ENCODE assay signal across 26 cellular contexts in genomic region chr3:115644391-115644790, GRCh38. TPM values are rescaled to one million over a fixed set of nuclear protein-coding genes. Genes with fewer than 3 reads are reported as not detected.
"Had no signal": no experiment of that assay in that cellular context is flagged by ENCODE, and none has a peak within 500 bp of the region (broad histone marks: within the 10 kb centered on the region; RNA-seq: fewer than 3 reads in every experiment).

No MANE protein-coding gene starts in this region.

- H3K9ac ChIP-seq: neural progenitor cell had no signal

- H3K36me3 Mint-ChIP-seq: activated naive CD8-positive, alpha-beta T cell; naive thymus-derived CD4-positive, alpha-beta T cell had no signal

- H3K9me3 ChIP-seq: gastroesophageal sphincter, heart left ventricle, mucosa of descending colon, ovary, psoas muscle, transverse colon, uterus had no signal

- H2AFZ ChIP-seq: neural progenitor cell had no signal

- H3K4me2 ChIP-seq: neural progenitor cell had no signal

- H3K27ac Mint-ChIP-seq: activated B cell treated with CpG ODN at 0.5 μM for 24 hours; activated CD4-positive, alpha-beta memory T cell treated with anti-CD3 and anti-CD28 coated beads for 36 hours; activated naive CD8-positive, alpha-beta T cell; naive thymus-derived CD4-positive, alpha-beta T cell; neural progenitor cell; stimulated activated naive CD8-positive, alpha-beta T cell treated with anti-CD3 and anti-CD28 coated beads, Interleukin-15, Interleukin-2, amounts not matched to agents 100 ng/mL and 50 ng/mL, for 24 hours had no signal

- H3K4me1 Mint-ChIP-seq: naive thymus-derived CD4-positive, alpha-beta T cell had no signal

- H3K36me3 ChIP-seq: brain microvascular endothelial cell, gastroesophageal sphincter, heart left ventricle, neural progenitor cell, ovary, transverse colon, uterus had no signal

- H3K27me3 ChIP-seq: brain microvascular endothelial cell, gastroesophageal sphincter, heart left ventricle, neural progenitor cell, ovary, transverse colon, uterus had no signal

- H3K27me3 Mint-ChIP-seq: activated B cell treated with CpG ODN at 0.5 μM for 24 hours had no signal

- H3K9me3 Mint-ChIP-seq: activated B cell treated with CpG ODN at 0.5 μM for 24 hours; activated CD4-positive, alpha-beta memory T cell treated with anti-CD3 and anti-CD28 coated beads for 36 hours; stimulated activated naive CD8-positive, alpha-beta T cell treated with anti-CD3 and anti-CD28 coated beads, Interleukin-15, Interleukin-2, amounts not matched to agents 100 ng/mL and 50 ng/mL, for 24 hours had no signal

- H3K27ac ChIP-seq: brain microvascular endothelial cell, coronary artery, gastroesophageal sphincter, heart left ventricle, neural progenitor cell, ovary, psoas muscle, skin epidermis, transverse colon, uterus had no signal

- DNase-seq: activated B cell treated with CpG ODN at 0.5 μM for 24 hours; activated CD4-positive, alpha-beta memory T cell treated with anti-CD3 and anti-CD28 coated beads for 36 hours; activated CD4-positive, alpha-beta T cell treated with anti-CD3 and anti-CD28 coated beads for 4 hours; activated T-cell treated with anti-CD3 and anti-CD28 coated beads for 4 hours; brain microvascular endothelial cell; central memory CD4-positive, alpha-beta T cell; erythroblast; heart left ventricle; kidney; left ventricle myocardium superior; mucosa of descending colon; naive thymus-derived CD4-positive, alpha-beta T cell; ovary; psoas muscle; right cardiac atrium; stimulated activated CD4-positive, alpha-beta T cell treated with anti-CD3 and anti-CD28 coated beads, Interleukin-15, amount 100 ng/mL, for 24 hours; stimulated activated CD4-positive, alpha-beta T cell treated with anti-CD3 and anti-CD28 coated beads, Interleukin-2, amount 100 ng/mL, for 48 hours; T-helper 9 cell; transverse colon; uterus had no signal

- ATAC-seq: gastroesophageal sphincter; heart left ventricle; left ventricle myocardium superior; mucosa of descending colon; naive thymus-derived CD4-positive, alpha-beta T cell; psoas muscle; right cardiac atrium had no signal

- H3K4me3 ChIP-seq: coronary artery, gastroesophageal sphincter, heart left ventricle, mucosa of descending colon, neural progenitor cell, ovary, psoas muscle, skin epidermis, transverse colon, uterus had no signal

- H3K4me3 Mint-ChIP-seq: activated B cell treated with CpG ODN at 0.5 μM for 24 hours; activated CD4-positive, alpha-beta memory T cell treated with anti-CD3 and anti-CD28 coated beads for 36 hours; activated naive CD8-positive, alpha-beta T cell; naive thymus-derived CD4-positive, alpha-beta T cell; neural progenitor cell; stimulated activated naive CD8-positive, alpha-beta T cell treated with anti-CD3 and anti-CD28 coated beads, Interleukin-15, Interleukin-2, amounts not matched to agents 100 ng/mL and 50 ng/mL, for 24 hours had no signal

- H3K4me1 ChIP-seq: neural progenitor cell, psoas muscle, uterus had no signal

RNA-seq across cellular contexts. Expression of gene GAP43, which starts 21.1 kb away (rescaled TPM):
- total RNA-seq: activated B cell treated with CpG ODN at 0.5 μM for 24 hours; activated CD4-positive, alpha-beta memory T cell treated with anti-CD3 and anti-CD28 coated beads for 36 hours; naive thymus-derived CD4-positive, alpha-beta T cell had no signal
- polyA plus RNA-seq: naive thymus-derived CD4-positive, alpha-beta T cell had no signal
